ENCODE assay signal across 2 cellular contexts in the genomic region with DNA sequence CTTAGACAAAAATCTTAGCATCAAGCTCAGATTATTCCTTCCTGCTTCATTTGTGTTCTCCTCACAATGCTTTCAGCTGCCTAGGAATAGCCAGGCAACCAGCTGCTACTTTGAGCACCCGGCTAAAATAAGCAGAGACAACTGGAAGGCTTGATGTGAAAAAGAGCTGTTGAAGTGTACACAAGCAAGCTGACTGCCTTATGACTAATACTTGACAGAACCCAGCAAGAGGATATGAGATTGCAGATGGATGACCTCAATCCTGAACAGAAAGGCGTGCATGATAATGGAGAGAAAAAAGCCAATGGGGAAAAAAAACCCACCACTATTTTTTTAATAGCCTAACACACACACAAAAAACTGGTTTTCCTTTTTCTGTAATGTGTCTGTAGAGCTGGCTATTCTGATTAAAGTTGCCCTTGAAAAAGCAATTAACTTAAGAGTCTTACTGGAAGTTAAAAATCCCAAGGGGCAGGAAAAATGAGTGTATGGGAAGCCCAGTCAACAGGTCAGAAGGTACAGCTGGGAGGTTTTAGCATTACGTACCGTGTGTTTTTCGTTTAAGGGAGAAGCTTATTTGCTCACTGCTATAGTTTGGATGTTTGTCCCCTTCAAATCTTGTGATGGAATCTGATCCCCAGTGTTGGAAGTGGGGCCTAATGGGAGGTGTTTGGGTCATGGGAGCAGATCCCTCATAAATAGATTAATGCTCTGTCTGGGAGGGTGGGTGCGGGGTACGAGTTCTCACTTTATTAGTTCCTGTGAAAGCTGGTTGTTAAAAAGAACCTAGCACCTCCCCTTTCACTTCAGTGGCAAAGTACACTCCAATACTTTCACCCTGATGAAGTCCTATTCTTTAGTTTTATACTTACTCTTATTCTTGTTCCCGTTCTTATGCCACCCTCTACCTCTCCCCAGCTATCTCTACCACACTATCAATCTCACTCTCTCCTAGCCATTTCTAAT.
A peak's percentile ranks its signal among the peaks of the same experiment; 100 is the strongest.
TF ChIP-seq lines count a peak whose summit lies in the region.

No MANE protein-coding gene starts in this region.

TF ChIP-seq in IMR-90, 13 proteins besides CTCF, POLR2A, EP300 and RAD21:
- TF ChIP-seq NFE2L2 (IDR thresholded peaks at IDR 0.05; ENCODE audit: low read depth, low read length) (no peak), FOS (IDR thresholded peaks at IDR 0.05; ENCODE audit: low read depth, low read length) (peak; percentile 53; the same call in 1 of the 2 replicates), BHLHE40 (IDR thresholded peaks at IDR 0.05; ENCODE audit: low read depth, low read length) (peak; percentile 12; the same call in 1 of the 2 replicates), CEBPB (IDR thresholded peaks at IDR 0.05; ENCODE audit: low read depth, low read length) (peak; percentile 44; the same call in 1 of the 2 replicates), MXI1 (IDR thresholded peaks at IDR 0.05; ENCODE audit: borderline replicate concordance, low read depth, low read length) (no peak)
TF ChIP-seq in IMR-90: peak in this region for 3.

TF ChIP-seq in K562, 482 proteins besides CTCF, POLR2A, EP300 and RAD21:
- TF ChIP-seq, protein P1, sequence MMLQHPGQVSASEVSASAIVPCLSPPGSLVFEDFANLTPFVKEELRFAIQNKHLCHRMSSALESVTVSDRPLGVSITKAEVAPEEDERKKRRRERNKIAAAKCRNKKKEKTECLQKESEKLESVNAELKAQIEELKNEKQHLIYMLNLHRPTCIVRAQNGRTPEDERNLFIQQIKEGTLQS (IDR thresholded peaks at IDR 0.05): 0 out of 2 replicates have a peak, but pooled peaks have one; percentile 21
- TF ChIP-seq, protein P1 (CRISPR knock-in tag; conservative IDR thresholded peaks at IDR 0.05): no peak
- TF ChIP-seq HNRNPK (IDR thresholded peaks at IDR 0.05; ENCODE audit: low read depth, low read length, poor library complexity, severe bottlenecking): no peak
